In genomic region chr7:122695816-122696215, GRCh38 we compare ENCODE assay signal across 37 cellular contexts. TPM values are rescaled to one million over a fixed set of nuclear protein-coding genes. Genes with fewer than 3 reads are reported as not detected.
"Had no signal": no experiment of that assay in that cellular context is flagged by ENCODE, and none has a peak within 500 bp of the region (broad histone marks: within the 10 kb centered on the region; RNA-seq: fewer than 3 reads in every experiment).

No MANE protein-coding gene starts in this region.

- H3K27me3 Mint-ChIP-seq: activated B cell treated with CpG ODN at 0.5 μM for 24 hours; activated CD4-positive, alpha-beta memory T cell treated with anti-CD3 and anti-CD28 coated beads for 36 hours; activated CD8-positive, alpha-beta T cell treated with anti-CD3 and anti-CD28 coated beads for 36 hours; activated naive CD8-positive, alpha-beta T cell treated with anti-CD3 and anti-CD28 coated beads for 36 hours; activated T-helper 17 cell treated with anti-CD3 and anti-CD28 coated beads, Interleukin-2, amount 50 U/mL, for 72 hours had no signal

- H3K9me3 ChIP-seq: adrenal gland, body of pancreas, breast epithelium had no signal

- H3K4me3 Mint-ChIP-seq: activated B cell treated with CpG ODN at 0.5 μM for 24 hours; activated CD4-positive, alpha-beta memory T cell treated with anti-CD3 and anti-CD28 coated beads for 36 hours; activated CD8-positive, alpha-beta T cell treated with anti-CD3 and anti-CD28 coated beads for 36 hours; activated naive CD4-positive, alpha-beta T cell treated with anti-CD3 and anti-CD28 coated beads for 36 hours; activated naive CD8-positive, alpha-beta T cell treated with anti-CD3 and anti-CD28 coated beads for 36 hours; activated T-cell treated with anti-CD3 and anti-CD28 coated beads, Interleukin-2, amount 50 U/mL, for 4 hours; activated T-cell treated with anti-CD3 and anti-CD28 coated beads, Interleukin-2, amount 50 U/mL, for 72 hours; activated T-helper 1 cell treated with anti-CD3 and anti-CD28 coated beads, Interleukin-12 subunit alpha, Interleukin-12 subunit beta, Interleukin-2, Interleukin-4 antibody, amounts not matched to agents 30 ng/mL and 10 ng/mL and 1 ng/mL, durations not matched to agents 14 hours and 24 hours and 36 hours; activated T-helper 17 cell treated with anti-CD3 and anti-CD28 coated beads, Interleukin-2, amount 50 U/mL, for 72 hours; T-helper 1 cell treated with Interleukin-12 subunit alpha and Interleukin-12 subunit beta and Interleukin-4 antibody, amounts not matched to agents 30 μg/mL and 1 μg/mL, for 36 hours; T-helper 2 cell treated with Interferon-gamma antibody and Interleukin-4, amounts not matched to agents 5 μg/mL and 100 μg/mL, for 36 hours had no signal

- H3K4me3 ChIP-seq: adrenal gland, body of pancreas, breast epithelium had no signal

- H3K36me3 Mint-ChIP-seq: activated CD4-positive, alpha-beta memory T cell treated with anti-CD3 and anti-CD28 coated beads for 36 hours; activated naive CD8-positive, alpha-beta T cell treated with anti-CD3 and anti-CD28 coated beads for 36 hours had no signal

- H3K36me3 ChIP-seq: adrenal gland, brain microvascular endothelial cell, breast epithelium had no signal

- H3K27ac ChIP-seq: adrenal gland, body of pancreas, brain microvascular endothelial cell, breast epithelium, VCaP had no signal

- H3K27ac Mint-ChIP-seq: activated B cell treated with CpG ODN at 0.5 μM for 24 hours; activated CD4-positive, alpha-beta memory T cell treated with anti-CD3 and anti-CD28 coated beads for 36 hours; activated CD8-positive, alpha-beta T cell treated with anti-CD3 and anti-CD28 coated beads for 36 hours; activated naive CD4-positive, alpha-beta T cell treated with anti-CD3 and anti-CD28 coated beads for 36 hours; activated naive CD4-positive, alpha-beta T cell treated with anti-CD3 and anti-CD28 coated beads, Interleukin-2, amount 50 U/mL, for 72 hours; activated naive CD8-positive, alpha-beta T cell treated with anti-CD3 and anti-CD28 coated beads for 36 hours; activated T-cell treated with anti-CD3 and anti-CD28 coated beads, Interleukin-2, amount 50 U/mL, for 72 hours; activated T-helper 1 cell treated with anti-CD3 and anti-CD28 coated beads, Interleukin-12 subunit alpha, Interleukin-12 subunit beta, Interleukin-2, Interleukin-4 antibody, amounts not matched to agents 30 ng/mL and 10 ng/mL and 1 ng/mL, durations not matched to agents 14 hours and 24 hours and 36 hours; activated T-helper 17 cell treated with anti-CD3 and anti-CD28 coated beads, Interleukin-2, amount 50 U/mL, for 72 hours; T-helper 1 cell treated with Interleukin-12 subunit alpha and Interleukin-12 subunit beta and Interleukin-4 antibody, amounts not matched to agents 30 μg/mL and 1 μg/mL, for 36 hours; T-helper 2 cell treated with Interferon-gamma antibody and Interleukin-4, amounts not matched to agents 5 μg/mL and 100 μg/mL, for 36 hours had no signal

- H3K27me3 ChIP-seq: adrenal gland, body of pancreas, brain microvascular endothelial cell, breast epithelium had no signal

- H3K4me1 Mint-ChIP-seq: activated B cell treated with CpG ODN at 0.5 μM for 24 hours; activated naive CD8-positive, alpha-beta T cell treated with anti-CD3 and anti-CD28 coated beads for 36 hours; activated T-helper 17 cell treated with anti-CD3 and anti-CD28 coated beads, Interleukin-2, amount 50 U/mL, for 72 hours had no signal

- H3K9me3 Mint-ChIP-seq: activated CD8-positive, alpha-beta T cell treated with anti-CD3 and anti-CD28 coated beads for 36 hours; activated T-helper 1 cell treated with anti-CD3 and anti-CD28 coated beads, Interleukin-12 subunit alpha, Interleukin-12 subunit beta, Interleukin-2, Interleukin-4 antibody, amounts not matched to agents 30 ng/mL and 10 ng/mL and 1 ng/mL, durations not matched to agents 14 hours and 24 hours and 36 hours had no signal

- ATAC-seq: activated CD8-positive, alpha-beta T cell treated with anti-CD3 and anti-CD28 coated beads for 36 hours; activated naive CD4-positive, alpha-beta T cell treated with anti-CD3 and anti-CD28 coated beads, Interleukin-2, amount 50 U/mL, for 72 hours; activated T-cell treated with anti-CD3 and anti-CD28 coated beads, Interleukin-2, amount 50 U/mL, for 4 hours; activated T-cell treated with anti-CD3 and anti-CD28 coated beads, Interleukin-2, amount 50 U/mL, for 72 hours; activated T-helper 17 cell treated with anti-CD3 and anti-CD28 coated beads, Interleukin-2, amount 50 U/mL, for 72 hours; body of pancreas had no signal

- DNase-seq: activated B cell treated with CpG ODN at 0.5 μM for 24 hours; activated CD4-positive, alpha-beta memory T cell treated with anti-CD3 and anti-CD28 coated beads for 36 hours; activated CD4-positive, alpha-beta T cell treated with anti-CD3 and anti-CD28 coated beads for 48 hours; activated CD4-positive, alpha-beta T cell treated with anti-CD3 and anti-CD28 coated beads, Interleukin-2, amount 50 U/mL, for 1 hour; activated CD4-positive, alpha-beta T cell treated with anti-CD3 and anti-CD28 coated beads, Interleukin-2, amount 50 U/mL, for 4 hours; activated CD4-positive, CD25-positive, alpha-beta regulatory T cell treated with anti-CD3 and anti-CD28 coated beads, Interleukin-2, amount 50 U/mL, for 72 hours; activated CD8-positive, alpha-beta memory T cell treated with anti-CD3 and anti-CD28 coated beads, Interleukin-2, amount 50 U/mL, for 4 hours; activated CD8-positive, alpha-beta T cell treated with anti-CD3 and anti-CD28 coated beads for 36 hours; activated effector memory CD4-positive, alpha-beta T cell treated with anti-CD3 and anti-CD28 coated beads, Interleukin-2, amount 50 U/mL, for 16 hours; activated gamma-delta T cell treated with Interleukin-2 at 50 U/mL for 16 hours; activated naive CD4-positive, alpha-beta T cell; activated naive CD4-positive, alpha-beta T cell treated with anti-CD3 and anti-CD28 coated beads for 36 hours; activated naive CD4-positive, alpha-beta T cell treated with anti-CD3 and anti-CD28 coated beads, Interleukin-2, amount 50 U/mL, for 16 hours; activated naive CD8-positive, alpha-beta T cell treated with anti-CD3 and anti-CD28 coated beads for 36 hours; activated T-cell treated with anti-CD3 and anti-CD28 coated beads for 4 hours; activated T-cell treated with anti-CD3 and anti-CD28 coated beads, Interleukin-2, amount 50 U/mL, for 1 hour; activated T-cell treated with anti-CD3 and anti-CD28 coated beads, Interleukin-2, amount 50 U/mL, for 4 hours; activated T-cell treated with anti-CD3 and anti-CD28 coated beads, Interleukin-2, amount 50 U/mL, for 72 hours; adrenal gland; amniotic stem cell; aorta; body of pancreas; brain microvascular endothelial cell; central memory CD4-positive, alpha-beta T cell; T-helper 1 cell; T-helper 2 cell; T-helper 9 cell had no signal

- FAIRE-seq: astrocyte, TTC549 had no signal

- H3K4me1 ChIP-seq: adrenal gland, breast epithelium had no signal

RNA-seq across cellular contexts. Expression of gene RNF133, which starts 3.1 kb away (rescaled TPM):
- total RNA-seq: activated B cell treated with CpG ODN at 0.5 μM for 24 hours; activated CD4-positive, alpha-beta memory T cell treated with anti-CD3 and anti-CD28 coated beads for 36 hours; activated CD8-positive, alpha-beta memory T cell treated with anti-CD3 and anti-CD28 coated beads for 36 hours; activated CD8-positive, alpha-beta T cell treated with anti-CD3 and anti-CD28 coated beads for 36 hours; activated naive CD4-positive, alpha-beta T cell treated with anti-CD3 and anti-CD28 coated beads for 36 hours; activated naive CD4-positive, alpha-beta T cell treated with anti-CD3 and anti-CD28 coated beads, Interleukin-2, amount 50 U/mL, for 72 hours; activated naive CD8-positive, alpha-beta T cell treated with anti-CD3 and anti-CD28 coated beads for 36 hours; activated T-cell treated with anti-CD3 and anti-CD28 coated beads, Interleukin-2, amount 50 U/mL, for 4 hours; activated T-cell treated with anti-CD3 and anti-CD28 coated beads, Interleukin-2, amount 50 U/mL, for 72 hours; activated T-helper 1 cell treated with anti-CD3 and anti-CD28 coated beads, Interleukin-12 subunit alpha, Interleukin-12 subunit beta, Interleukin-2, Interleukin-4 antibody, amounts not matched to agents 30 ng/mL and 10 ng/mL and 1 ng/mL, durations not matched to agents 14 hours and 24 hours and 36 hours; activated T-helper 17 cell treated with anti-CD3 and anti-CD28 coated beads, Interleukin-2, amount 50 U/mL, for 72 hours had no signal

RNA-seq across cellular contexts. Expression of gene RNF148, which starts 6.9 kb away (rescaled TPM):
- total RNA-seq: activated B cell treated with CpG ODN at 0.5 μM for 24 hours; activated CD4-positive, alpha-beta memory T cell treated with anti-CD3 and anti-CD28 coated beads for 36 hours; activated CD8-positive, alpha-beta memory T cell treated with anti-CD3 and anti-CD28 coated beads for 36 hours; activated CD8-positive, alpha-beta T cell treated with anti-CD3 and anti-CD28 coated beads for 36 hours; activated naive CD4-positive, alpha-beta T cell treated with anti-CD3 and anti-CD28 coated beads for 36 hours; activated naive CD4-positive, alpha-beta T cell treated with anti-CD3 and anti-CD28 coated beads, Interleukin-2, amount 50 U/mL, for 72 hours; activated naive CD8-positive, alpha-beta T cell treated with anti-CD3 and anti-CD28 coated beads for 36 hours; activated T-cell treated with anti-CD3 and anti-CD28 coated beads, Interleukin-2, amount 50 U/mL, for 4 hours; activated T-cell treated with anti-CD3 and anti-CD28 coated beads, Interleukin-2, amount 50 U/mL, for 72 hours; activated T-helper 1 cell treated with anti-CD3 and anti-CD28 coated beads, Interleukin-12 subunit alpha, Interleukin-12 subunit beta, Interleukin-2, Interleukin-4 antibody, amounts not matched to agents 30 ng/mL and 10 ng/mL and 1 ng/mL, durations not matched to agents 14 hours and 24 hours and 36 hours; activated T-helper 17 cell treated with anti-CD3 and anti-CD28 coated beads, Interleukin-2, amount 50 U/mL, for 72 hours had no signal
- polyA plus RNA-seq: aorta had no signal
